1 cellular context compared by ENCODE assay signal in genomic region chr7:148367701-148368475, GRCh38.
TF ChIP-seq lines count a peak whose summit lies in the region.

No MANE protein-coding gene starts in this region.

TF ChIP-seq in K562, 482 proteins besides CTCF, POLR2A, EP300 and RAD21 (continued from another document):
- TF ChIP-seq, protein P1, sequence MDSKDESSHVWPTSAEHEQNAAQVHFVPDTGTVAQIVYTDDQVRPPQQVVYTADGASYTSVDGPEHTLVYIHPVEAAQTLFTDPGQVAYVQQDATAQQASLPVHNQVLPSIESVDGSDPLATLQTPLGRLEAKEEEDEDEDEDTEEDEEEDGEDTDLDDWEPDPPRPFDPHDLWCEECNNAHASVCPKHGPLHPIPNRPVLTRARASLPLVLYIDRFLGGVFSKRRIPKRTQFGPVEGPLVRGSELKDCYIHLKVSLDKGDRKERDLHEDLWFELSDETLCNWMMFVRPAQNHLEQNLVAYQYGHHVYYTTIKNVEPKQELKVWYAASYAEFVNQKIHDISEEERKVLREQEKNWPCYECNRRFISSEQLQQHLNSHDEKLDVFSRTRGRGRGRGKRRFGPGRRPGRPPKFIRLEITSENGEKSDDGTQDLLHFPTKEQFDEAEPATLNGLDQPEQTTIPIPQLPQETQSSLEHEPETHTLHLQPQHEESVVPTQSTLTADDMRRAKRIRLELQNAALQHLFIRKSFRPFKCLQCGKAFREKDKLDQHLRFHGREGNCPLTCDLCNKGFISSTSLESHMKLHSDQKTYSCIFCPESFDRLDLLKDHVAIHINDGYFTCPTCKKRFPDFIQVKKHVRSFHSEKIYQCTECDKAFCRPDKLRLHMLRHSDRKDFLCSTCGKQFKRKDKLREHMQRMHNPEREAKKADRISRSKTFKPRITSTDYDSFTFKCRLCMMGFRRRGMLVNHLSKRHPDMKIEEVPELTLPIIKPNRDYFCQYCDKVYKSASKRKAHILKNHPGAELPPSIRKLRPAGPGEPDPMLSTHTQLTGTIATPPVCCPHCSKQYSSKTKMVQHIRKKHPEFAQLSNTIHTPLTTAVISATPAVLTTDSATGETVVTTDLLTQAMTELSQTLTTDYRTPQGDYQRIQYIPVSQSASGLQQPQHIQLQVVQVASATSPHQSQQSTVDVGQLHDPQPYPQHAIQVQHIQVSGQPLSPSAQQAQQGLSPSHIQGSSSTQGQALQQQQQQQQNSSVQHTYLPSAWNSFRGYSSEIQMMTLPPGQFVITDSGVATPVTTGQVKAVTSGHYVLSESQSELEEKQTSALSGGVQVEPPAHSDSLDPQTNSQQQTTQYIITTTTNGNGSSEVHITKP (IDR thresholded peaks at IDR 0.05; ENCODE audit: partially characterized antibody) = peak; percentile 33
